8 cellular contexts compared by ENCODE assay signal in the genomic region with DNA sequence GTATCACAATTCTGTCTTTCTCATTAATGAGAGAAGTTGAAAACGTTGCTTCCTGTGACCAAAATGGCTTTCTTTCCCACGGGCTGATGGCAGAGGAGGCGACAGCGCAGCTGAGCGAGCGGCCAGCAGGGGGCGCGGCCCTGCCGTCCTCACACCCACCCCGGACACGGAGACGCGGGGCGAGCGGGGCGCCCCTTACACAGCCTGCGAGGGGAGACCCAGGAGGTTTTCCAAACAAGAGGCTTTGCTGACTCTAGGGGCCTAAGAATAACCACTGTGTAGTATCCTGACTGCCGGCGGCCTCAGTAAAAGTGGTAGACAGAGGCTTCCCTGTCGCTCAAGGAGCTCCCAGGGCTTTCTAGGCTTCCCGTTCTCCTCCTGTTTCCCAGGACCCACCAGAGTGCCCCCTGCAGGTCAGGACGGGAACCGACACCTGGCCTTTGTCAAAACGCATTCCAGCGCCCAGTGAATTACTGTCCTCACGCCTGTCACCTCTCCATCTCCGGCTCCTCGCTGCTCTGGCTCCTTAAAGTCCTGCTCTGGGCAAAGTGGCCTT. TPM values are rescaled to one million over a fixed set of nuclear protein-coding genes. Genes with fewer than 3 reads are reported as not detected.
DNase-seq lines count a peak whose midpoint lies in the region; ATAC-seq and TF ChIP-seq lines count a peak whose summit lies in the region.

No MANE protein-coding gene starts in this region.

- peak overlapping the region; percentile 48 for H3K4me3 ChIP-seq in CD8-positive, alpha-beta memory T cell (ENCODE audit: low read length)
- peak overlapping the region; percentile 56 for H3K4me3 ChIP-seq in HL-60 (replicated peaks; ENCODE audit: insufficient read depth, low read length)

- no peaks in the 10 kb centered on the region for H3K36me3 ChIP-seq in CD8-positive, alpha-beta memory T cell (ENCODE audit: insufficient read depth, low read length)

- DNase-seq in CD8-positive, alpha-beta memory T cell, result peak; percentile 74 to 89 (median 85)
- DNase-seq in HL-60 (ENCODE audit: low read depth in 1 of 2, low spot score in 1 of 2), result peak; percentile 75 to 89
- DNase-seq in NOMO-1 treated with DMSO at 0.1 percent for 48 hours (lab: John Stamatoyannopoulos, UW; ENCODE audit: unreplicated experiment), result peak; percentile 91
- peak; percentile 56 for DNase-seq in activated CD8-positive, alpha-beta memory T cell treated with anti-CD3 and anti-CD28 coated beads, Interleukin-2, amount 50 U/mL, for 1 hour (ENCODE audit: extremely low read depth)
- peak; percentile 95 for DNase-seq in endothelial cell (ENCODE audit: low spot score)
- peak; percentile 74 to 93 for DNase-seq in mesothelial cell of epicardium (ENCODE audit: low spot score in 2 of 2, unreplicated experiment in 2 of 2)
- peak; percentile 67 to 74 for DNase-seq in stimulated activated CD8-positive, alpha-beta memory T cell treated with anti-CD3 and anti-CD28 coated beads, Interleukin-15, amount 100 ng/mL, for 4 hours (ENCODE audit: low read depth in 2 of 2)

- H3K4me1 Mint-ChIP-seq in CD8-positive, alpha-beta memory T cell, result peaks cover 20 to 22% (median 22%) of the 10 kb centered on the region in 3 donors
- peaks cover 28% of the 10 kb centered on the region for H3K4me1 Mint-ChIP-seq in endothelial cell (ENCODE audit: unreplicated experiment)
- peaks cover 6% of the 10 kb centered on the region for H3K4me1 Mint-ChIP-seq in mesothelial cell of epicardium

- peaks cover 0 to 5% of the 10 kb centered on the region in 2 donors for H3K27me3 Mint-ChIP-seq in CD8-positive, alpha-beta memory T cell
- H3K27me3 Mint-ChIP-seq in endothelial cell (ENCODE audit: unreplicated experiment), result peaks cover 1% of the 10 kb centered on the region
- no peaks in the 10 kb centered on the region for H3K27me3 Mint-ChIP-seq in mesothelial cell of epicardium (ENCODE audit: low read depth)

- no peaks in the 10 kb centered on the region for H3K27me3 ChIP-seq in CD8-positive, alpha-beta memory T cell (ENCODE audit: insufficient read depth, low read length, poor library complexity, severe bottlenecking)
- no peaks in the 10 kb centered on the region for H3K27me3 ChIP-seq in HL-60 (ENCODE audit: insufficient read depth, poor library complexity, severe bottlenecking)

- ATAC-seq in GM19463 (IDR thresholded peaks at IDR 0.05; ENCODE audit: unreplicated experiment), result peak; percentile 98

- peaks cover 0 to 2% (median 0%) of the 10 kb centered on the region in 5 donors for H3K9me3 Mint-ChIP-seq in CD8-positive, alpha-beta memory T cell
- H3K9me3 Mint-ChIP-seq in endothelial cell (ENCODE audit: unreplicated experiment) (no peaks in the 10 kb centered on the region), mesothelial cell of epicardium (peaks cover 5% of the 10 kb centered on the region)

- POLR2A ChIA-PET in CD8-positive, alpha-beta memory T cell (lab: Charles Lee), result interaction anchor here (0.8 to 1.5 kb wide), 3 partner anchors 51 to 60 kb away, joined by 3 read pairs; no protein-coding TSS in a partner anchor

- peak overlapping the region; percentile 40 to 83 (median 75) for H3K4me3 Mint-ChIP-seq in CD8-positive, alpha-beta memory T cell
- no peak overlapping the region for H3K4me3 Mint-ChIP-seq in endothelial cell (ENCODE audit: unreplicated experiment)
- peak overlapping the region; percentile 71 for H3K4me3 Mint-ChIP-seq in mesothelial cell of epicardium

- peaks cover 13% of the 10 kb centered on the region for H3K4me1 ChIP-seq in CD8-positive, alpha-beta memory T cell (ENCODE audit: insufficient read depth, low read length)

- no peaks in the 10 kb centered on the region for H3K9me3 ChIP-seq in CD8-positive, alpha-beta memory T cell (ENCODE audit: low read length)

- CTCF ChIA-PET in CD8-positive, alpha-beta memory T cell (lab: Charles Lee), result interaction anchor here (0.6 to 8.2 kb wide), 62 partner anchors 10 to 1112 kb away, joined by 3 to 143 read pairs (median 5); a partner anchor contains a TSS

- TF ChIP-seq CTCF in HL-60 (IDR thresholded peaks at IDR 0.05; ENCODE audit: insufficient read depth, low read length), result peak; percentile 80
- peak; percentile 100 for TF ChIP-seq CTCF in endothelial cell (IDR thresholded peaks at IDR 0.05; ENCODE audit: unreplicated experiment)
- TF ChIP-seq CTCF in mesothelial cell of epicardium (IDR thresholded peaks at IDR 0.05; ENCODE audit: unreplicated experiment), result peak; percentile 100

- H3K27ac Mint-ChIP-seq in CD8-positive, alpha-beta memory T cell, result peak overlapping the region in 5 of 8 donors; percentile 2 to 84 (median 26)
- H3K27ac Mint-ChIP-seq in endothelial cell (ENCODE audit: unreplicated experiment) (peak overlapping the region; percentile 77), mesothelial cell of epicardium (no peak overlapping the region)

- H3K27ac ChIP-seq in CD8-positive, alpha-beta memory T cell (ENCODE audit: low read depth, low read length), result no peak overlapping the region
- peak overlapping the region; percentile 73 for H3K27ac ChIP-seq in HL-60 (replicated peaks)

- H3K36me3 Mint-ChIP-seq in CD8-positive, alpha-beta memory T cell, result no peaks in the 10 kb centered on the region
- H3K36me3 Mint-ChIP-seq in endothelial cell (ENCODE audit: low read depth, unreplicated experiment), result no peaks in the 10 kb centered on the region
- H3K36me3 Mint-ChIP-seq in mesothelial cell of epicardium, result no peaks in the 10 kb centered on the region

RNA-seq across cellular contexts. Expression of a gene that starts 27.3 kb away (rescaled TPM):
- total RNA-seq in CD8-positive, alpha-beta memory T cell, result not detected
- not detected for polyA plus RNA-seq in CD8-positive, alpha-beta memory T cell
- total RNA-seq in endothelial cell (ENCODE audit: unreplicated experiment) (0.13 TPM), mesothelial cell of epicardium (0.07 TPM in 1 of 3 replicates, not detected in the others)

RNA-seq across cellular contexts. Expression of a gene that starts 56.9 kb away (rescaled TPM):
- 10 to 100 TPM; 16.7 to 19.7 TPM for total RNA-seq in CD8-positive, alpha-beta memory T cell
- 37.1 TPM for polyA plus RNA-seq in CD8-positive, alpha-beta memory T cell
- total RNA-seq in endothelial cell (ENCODE audit: unreplicated experiment) (81.5 TPM), mesothelial cell of epicardium (8.9 to 9.6 TPM (median 9.4 TPM) in 3 replicates)
